ENCODE assay signal across 8 cellular contexts in genomic region chr10:42367532-42368230, GRCh38.
DNase-seq lines count a peak whose midpoint lies in the region; ATAC-seq and TF ChIP-seq lines count a peak whose summit lies in the region.

No MANE protein-coding gene starts in this region.

- H4K8ac ChIP-seq in neuronal stem cell (ENCODE audit: low read depth, low read length), result no peak overlapping the region

- H3K36me3 Mint-ChIP-seq in WTC11, result peaks cover 53% of the 10 kb centered on the region

- peaks cover 34% of the 10 kb centered on the region for H3K4me1 Mint-ChIP-seq in WTC11

- CTCF ChIA-PET in WTC11 (lab: Charles Lee), result no interaction called here

- H3K4ac ChIP-seq in neuronal stem cell (ENCODE audit: low read length), result no peak overlapping the region

- peak overlapping the region; percentile 63; the same call in 1 of the 2 replicates for H3K27ac Mint-ChIP-seq in WTC11

- no peak overlapping the region for H3K23ac ChIP-seq in neuronal stem cell (ENCODE audit: low read depth, low read length, poor library complexity)

- no peak overlapping the region for H3K4me2 ChIP-seq in neuronal stem cell (ENCODE audit: insufficient read depth, low read length, poor library complexity, severe bottlenecking)

- no peak overlapping the region for H3K14ac ChIP-seq in neuronal stem cell (ENCODE audit: low read length)

- WGBS in neuronal stem cell (ENCODE audit: extremely low coverage in 2 of 2, insufficient read length in 2 of 2, insufficient replicate concordance in 1 of 2), 2 donors, result no CpG with 5 or more reads among the region's 33 CpGs

- peak overlapping the region; percentile 84 for H3K4me3 ChIP-seq in AG09309 (ENCODE audit: control insufficient read depth, low read depth, low read length)
- peak overlapping the region in 1 of 2 donors; percentile 81 for H3K4me3 ChIP-seq in neuronal stem cell (ENCODE audit: low read length in 2 of 2)

- TF ChIP-seq CTCF in AG09309 (IDR thresholded peaks at IDR 0.05; ENCODE audit: control insufficient read depth, insufficient read depth, low read depth, low read length, missing control alignments) (no peak), WTC11 (IDR thresholded peaks at IDR 0.05) (no peak), foreskin keratinocyte (conservative IDR thresholded peaks at IDR 0.05) (no peak)

- H2BK120ac ChIP-seq in neuronal stem cell (ENCODE audit: low read depth, low read length), result no peak overlapping the region

- no peak overlapping the region for H3K18ac ChIP-seq in neuronal stem cell (ENCODE audit: low read length)

- H3K27ac ChIP-seq in foreskin keratinocyte, result no peak overlapping the region
- no peak overlapping the region for H3K27ac ChIP-seq in neuronal stem cell (replicated peaks; ENCODE audit: low read length)

- no peak overlapping the region for H3K9ac ChIP-seq in neuronal stem cell (ENCODE audit: low read depth, low read length, poor library complexity)

- peak overlapping the region; percentile 84 for H3K4me3 Mint-ChIP-seq in WTC11

- peak overlapping the region; percentile 29 for H2AFZ ChIP-seq in neuronal stem cell (ENCODE audit: low read length)

- no peak overlapping the region for H4K91ac ChIP-seq in neuronal stem cell (ENCODE audit: low read depth, low read length, poor library complexity)

- peaks cover 0 to 32% of the 10 kb centered on the region in 2 donors for H3K9me3 ChIP-seq in neuronal stem cell (replicated peaks in 1 of 2; ENCODE audit: control insufficient read depth in 2 of 2, insufficient read depth in 1 of 2, low read depth in 1 of 2, low read length in 2 of 2)

- H3K79me1 ChIP-seq in neuronal stem cell (ENCODE audit: low read depth, low read length), result no peaks in the 10 kb centered on the region

- H3K27me3 ChIP-seq in foreskin keratinocyte (no peaks in the 10 kb centered on the region), neuronal stem cell (ENCODE audit: control insufficient read depth in 3 of 3, insufficient read depth in 3 of 3, low read depth in 1 of 3, low read length in 3 of 3) (no peaks in the 10 kb centered on the region)

- H3K9me3 Mint-ChIP-seq in WTC11, result peaks cover 47% of the 10 kb centered on the region

- DNase-seq in AG09309 (ENCODE audit: low read depth) (peak; percentile 90), HT1080 (ENCODE audit: low read depth) (peak; percentile 92), WTC11 (ENCODE audit: low spot score) (peak; percentile 83), foreskin keratinocyte (peak; percentile 62 to 94), neuronal stem cell (ENCODE audit: low spot score) (peak; percentile 20), NCI-H446 treated with DMSO at 0.1 percent for 48 hours (lab: John Stamatoyannopoulos, UW) (no peak), GOT3 (lab: John Stamatoyannopoulos, UW) (no peak)

- H3K4me1 ChIP-seq in foreskin keratinocyte (no peaks in the 10 kb centered on the region), neuronal stem cell (ENCODE audit: control insufficient read depth in 2 of 2, insufficient read depth in 1 of 2, low read depth in 1 of 2, low read length in 2 of 2) (no peaks in the 10 kb centered on the region)

- no peaks in the 10 kb centered on the region; the same call in 1 of the 2 replicates for H3K27me3 Mint-ChIP-seq in WTC11 (ENCODE audit: low read depth)

- ATAC-seq in GM19023 (IDR thresholded peaks at IDR 0.05; ENCODE audit: unreplicated experiment) (peak; percentile 99), WTC11 (peak; percentile 99), foreskin keratinocyte (peak; percentile 95)

- H2BK12ac ChIP-seq in neuronal stem cell (ENCODE audit: low read length), result no peak overlapping the region

- H2AK5ac ChIP-seq in neuronal stem cell (ENCODE audit: low read depth, low read length), result no peak overlapping the region

- POLR2A ChIA-PET in WTC11 (lab: Charles Lee), result interaction anchor here (0.5 to 0.7 kb wide), 3 partner anchors 14 to 331 kb away, joined by 3 to 4 read pairs (median 3); no protein-coding TSS in a partner anchor

- H2BK15ac ChIP-seq in neuronal stem cell (ENCODE audit: low read length), result no peak overlapping the region

- H3K36me3 ChIP-seq in neuronal stem cell (replicated peaks in 1 of 2; ENCODE audit: control insufficient read depth in 2 of 2, insufficient read depth in 2 of 2, low read length in 2 of 2), result no peaks in the 10 kb centered on the region

- no peak overlapping the region for H2BK5ac ChIP-seq in neuronal stem cell (ENCODE audit: low read length)

TF ChIP-seq in WTC11, 78 proteins besides CTCF, POLR2A, EP300 and RAD21 (continues in another document):
- TF ChIP-seq ARID4B (CRISPR knock-in tag; IDR thresholded peaks at IDR 0.05; ENCODE audit: borderline replicate concordance) (peak; percentile 53; the same call in 1 of the 2 replicates), TEAD1 (CRISPR knock-in tag; IDR thresholded peaks at IDR 0.05) (0 out of 2 replicates have a peak, but pooled peaks have one; percentile 54), MYBL2 (CRISPR knock-in tag; IDR thresholded peaks at IDR 0.05) (no peak), ATF6 (CRISPR knock-in tag; IDR thresholded peaks at IDR 0.05) (no peak), ATF1 (CRISPR knock-in tag; IDR thresholded peaks at IDR 0.05) (no peak), CBFB (CRISPR knock-in tag; IDR thresholded peaks at IDR 0.05; ENCODE audit: low read depth) (no peak), NFE2L1 (CRISPR knock-in tag; IDR thresholded peaks at IDR 0.05) (no peak), NFYB (CRISPR knock-in tag; conservative IDR thresholded peaks at IDR 0.05; ENCODE audit: low read depth) (peak; percentile 82), IRF1 (CRISPR knock-in tag; IDR thresholded peaks at IDR 0.05) (no peak; the same call in 1 of the 2 replicates), FOXP4 (CRISPR knock-in tag; IDR thresholded peaks at IDR 0.05) (no peak), ZNF423 (CRISPR knock-in tag; IDR thresholded peaks at IDR 0.05) (no peak)

Comparison
In these comparisons a context has a peak if more than half of its experiments do, and no peak if none do; other contexts are left out.
1. DNase-seq: peak in AG09309 (single experiment), HT1080 (single experiment), WTC11 (single experiment), foreskin keratinocyte (2 of 2) and neuronal stem cell (single experiment); none in NCI-H446 treated with DMSO at 0.1 percent for 48 hours (single experiment) and GOT3 (single experiment).
2. Peak in every context shown above with its lines, with median percentiles within 50 percentile points of each other: ATAC-seq.